8 cellular contexts compared by ENCODE assay signal in the genomic region with DNA sequence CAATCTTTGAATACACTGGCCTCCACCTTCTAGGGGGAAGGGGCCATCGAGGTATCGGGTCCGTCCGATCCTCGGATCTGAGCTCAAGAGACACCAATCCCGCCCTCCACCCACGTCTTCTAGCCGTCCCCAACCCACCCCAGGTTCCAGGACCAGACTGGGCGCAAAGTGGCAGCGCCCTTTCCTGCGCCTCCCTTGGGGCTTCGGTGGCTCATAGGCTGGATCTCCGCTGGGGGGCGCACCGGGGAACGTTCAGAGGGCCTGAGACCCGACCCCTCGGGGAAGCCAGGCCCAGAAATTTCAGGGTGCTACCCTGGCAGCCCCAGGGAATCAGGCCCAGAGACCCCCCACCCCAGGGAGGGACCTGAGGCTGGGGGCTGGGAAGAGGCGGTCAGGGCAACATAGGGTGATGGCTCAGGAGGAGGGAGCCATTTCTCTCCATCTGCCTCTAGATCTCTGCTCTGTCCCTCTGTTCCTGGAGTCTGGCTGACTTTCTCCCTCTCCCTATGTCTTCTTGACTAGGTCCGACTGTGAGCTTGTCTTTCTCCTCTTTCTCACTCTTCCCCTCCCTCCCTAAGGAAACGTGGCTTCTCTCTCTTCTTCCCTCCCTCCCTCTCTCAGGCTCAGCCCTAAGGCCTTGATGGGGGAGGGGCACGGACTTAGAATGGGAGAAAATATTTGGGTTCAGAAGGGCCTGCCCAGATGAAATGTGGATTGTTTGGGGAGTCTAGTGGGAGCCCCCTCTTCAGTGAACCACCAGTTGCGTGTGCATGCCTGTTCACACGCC. TPM values are rescaled to one million over a fixed set of nuclear protein-coding genes. Genes with fewer than 3 reads are reported as not detected.
DNase-seq lines count a peak whose midpoint lies in the region; ATAC-seq and TF ChIP-seq lines count a peak whose summit lies in the region.

No MANE protein-coding gene starts in this region.

- H3K27me3 ChIP-seq in heart right ventricle (peaks cover 0 to 36% (median 0%) of the 10 kb centered on the region in 7 donors), sigmoid colon (peaks cover 0 to 27% (median 3%) of the 10 kb centered on the region in 3 donors)

- H3K4me3 ChIP-seq in AG09309 (ENCODE audit: control insufficient read depth, low read depth, low read length) (peak overlapping the region; percentile 89), HFF-Myc (replicated peaks; ENCODE audit: low read depth, low read length) (peak overlapping the region; percentile 57), heart right ventricle (peak overlapping the region; percentile 55 to 78 (median 70)), sigmoid colon (peak overlapping the region; percentile 40 to 67 (median 60))

- H3K9me3 ChIP-seq in heart right ventricle: no peaks in the 10 kb centered on the region
- no peaks in the 10 kb centered on the region for H3K9me3 ChIP-seq in sigmoid colon

- intact Hi-C loops in heart right ventricle (cut with DNase I) (loop anchor here in 5 of 10 donors (2.0 to 5.0 kb wide), 3 partner anchors 16 to 36 kb away; no protein-coding TSS in a partner anchor), sigmoid colon (cut with DNase I) (no loop called here)

- H3K4me1 Mint-ChIP-seq in activated T-cell treated with anti-CD3 and anti-CD28 coated beads, Interleukin-2, amount 50 U/mL, for 4 hours (ENCODE audit: low read depth): peaks cover 7% of the 10 kb centered on the region

- no peak for DNase-seq in AG09309 (ENCODE audit: low read depth)
- DNase-seq in HFF-Myc (ENCODE audit: extremely low read depth, low read depth): no peak
- no peak for DNase-seq in activated T-cell treated with anti-CD3 and anti-CD28 coated beads, Interleukin-2, amount 50 U/mL, for 4 hours
- DNase-seq in heart right ventricle: peak; percentile 49 to 62
- peak; percentile 74 for DNase-seq in sigmoid colon
- no peak for DNase-seq in RKO (ENCODE audit: low spot score)
- DNase-seq in pons (ENCODE audit: low spot score): no peak
- DNase-seq in NCI-H1436 (lab: John Stamatoyannopoulos, UW): no peak

- WGBS in heart right ventricle, 2 donors: 19 to 21% methylated on average over 24 of the region's 24 CpGs
- 11 to 24% methylated on average over 24 of the region's 24 CpGs for WGBS in sigmoid colon, 2 donors

- ATAC-seq in activated T-cell treated with anti-CD3 and anti-CD28 coated beads, Interleukin-2, amount 50 U/mL, for 4 hours: peak; percentile 54 to 62
- ATAC-seq in heart right ventricle: peak; percentile 21 to 58 (median 45)

- TF ChIP-seq POLR2A in sigmoid colon (IDR thresholded peaks at IDR 0.05): no peak

- H3K36me3 Mint-ChIP-seq in activated T-cell treated with anti-CD3 and anti-CD28 coated beads, Interleukin-2, amount 50 U/mL, for 4 hours (ENCODE audit: insufficient read depth): no peaks in the 10 kb centered on the region

- peaks cover 43% of the 10 kb centered on the region for H3K27me3 Mint-ChIP-seq in activated T-cell treated with anti-CD3 and anti-CD28 coated beads, Interleukin-2, amount 50 U/mL, for 4 hours (ENCODE audit: low read depth)

- H3K27ac ChIP-seq in heart right ventricle (peak overlapping the region; percentile 70 to 93 (median 80)), sigmoid colon (peak overlapping the region; percentile 72 to 79 (median 76))

- H3K4me3 Mint-ChIP-seq in activated T-cell treated with anti-CD3 and anti-CD28 coated beads, Interleukin-2, amount 50 U/mL, for 4 hours: no peak overlapping the region

- H3K4me1 ChIP-seq in heart right ventricle (peaks cover 29 to 84% (median 58%) of the 10 kb centered on the region in 9 donors), sigmoid colon (peaks cover 0 to 64% (median 52%) of the 10 kb centered on the region in 4 donors)

- TF ChIP-seq EP300 in sigmoid colon (IDR thresholded peaks at IDR 0.05): no peak

- H3K36me3 ChIP-seq in heart right ventricle (no peaks in the 10 kb centered on the region), sigmoid colon (no peaks in the 10 kb centered on the region)

- TF ChIP-seq CTCF in AG09309 (IDR thresholded peaks at IDR 0.05; ENCODE audit: control insufficient read depth, insufficient read depth, low read depth, low read length, missing control alignments): peak; percentile 85
- peak; percentile 79 for TF ChIP-seq CTCF in HFF-Myc (IDR thresholded peaks at IDR 0.05; ENCODE audit: low read depth, low read length, missing control alignments)
- peak; percentile 27 to 69 (median 57) for TF ChIP-seq CTCF in heart right ventricle (IDR thresholded peaks at IDR 0.05)
- peak in 3 of 4 experiments; percentile 38 to 61 (median 56) for TF ChIP-seq CTCF in sigmoid colon (IDR thresholded peaks at IDR 0.05)

- H3K9me3 Mint-ChIP-seq in activated T-cell treated with anti-CD3 and anti-CD28 coated beads, Interleukin-2, amount 50 U/mL, for 4 hours: no peaks in the 10 kb centered on the region

RNA-seq across cellular contexts. Expression of gene CREB3L1, which starts 1.1 kb away (rescaled TPM):
- total RNA-seq in activated T-cell treated with anti-CD3 and anti-CD28 coated beads, Interleukin-2, amount 50 U/mL, for 4 hours: under 1 TPM; 0.20 to 0.27 (median 0.26) TPM
- total RNA-seq in heart right ventricle (100 to 1,000 TPM in 1 of 10 donors, 10 to 100 TPM in 9; 14.9 to 127 (median 36.1) TPM), sigmoid colon (1 to 10 TPM in 3 of 4 donors, under 1 TPM in 1; 0.66 to 7.2 (median 2.6) TPM)
- polyA plus RNA-seq in heart right ventricle (10 to 100 TPM in 1 of 2 donors, 1 to 10 TPM in 1; 9.7 to 49.5 TPM), sigmoid colon (10 to 100 TPM; 43.2 to 63.1 (median 44.7) TPM)

Comparison
In these comparisons a context has a peak if more than half of its experiments do, and no peak if none do; other contexts are left out.
1. DNase-seq: peak in heart right ventricle (2 of 2) and sigmoid colon (single experiment); none in AG09309 (single experiment), HFF-Myc (single experiment), activated T-cell treated with anti-CD3 and anti-CD28 coated beads, Interleukin-2, amount 50 U/mL, for 4 hours (single experiment), RKO (single experiment), pons (single experiment) and NCI-H1436 (single experiment).
2. Peak in every context shown above with its lines, with median percentiles within 50 percentile points of each other: H3K4me3 ChIP-seq and CTCF ChIP-seq.